ENCODE assay signal across 20 cellular contexts in the genomic region with DNA sequence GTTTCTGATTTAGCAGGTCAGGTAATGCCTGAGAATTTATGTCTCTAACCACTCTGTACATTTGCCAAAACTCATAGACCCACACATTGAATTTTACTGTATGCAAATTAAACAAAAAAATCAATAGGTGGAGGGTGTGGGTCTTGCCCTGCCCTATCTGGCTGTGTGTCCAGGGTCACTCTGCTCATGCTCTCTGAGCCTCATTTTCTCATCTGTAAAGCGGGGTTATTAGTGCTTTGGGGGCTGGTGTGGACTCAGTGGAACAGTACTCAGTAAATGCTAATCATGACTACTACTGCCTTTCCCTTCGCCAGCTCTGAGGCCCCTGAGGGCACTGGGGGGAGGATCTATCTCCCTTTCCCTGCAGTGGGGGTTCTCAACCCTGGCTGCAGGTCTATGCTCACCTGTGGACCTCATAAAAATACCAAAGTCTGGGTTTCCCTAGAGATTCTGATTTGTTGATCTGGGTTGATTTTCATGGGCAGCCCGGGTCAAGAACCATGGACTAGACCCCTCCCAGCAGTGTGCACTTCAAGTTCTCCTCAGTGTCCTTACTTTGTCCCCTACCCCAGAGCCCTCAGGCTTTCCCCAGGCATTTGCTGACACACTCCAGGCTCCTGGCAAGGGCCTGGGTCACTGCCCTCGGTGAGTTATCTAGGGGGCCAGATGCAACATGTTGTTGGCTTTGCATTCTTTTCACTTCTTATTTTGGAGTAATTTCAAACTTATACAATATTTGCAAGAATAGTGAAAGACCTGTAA. TPM values are rescaled to one million over a fixed set of nuclear protein-coding genes. Genes with fewer than 3 reads are reported as not detected.
DNase-seq lines count a peak whose midpoint lies in the region; ATAC-seq, FAIRE-seq and TF ChIP-seq lines count a peak whose summit lies in the region.
"Had no signal": no experiment of that assay in that cellular context is flagged by ENCODE, and none has a peak within 500 bp of the region (broad histone marks: within the 10 kb centered on the region; RNA-seq: fewer than 3 reads in every experiment).

No MANE protein-coding gene starts in this region.

- no peak overlapping the region for H2AFZ ChIP-seq in Karpas-422 (ENCODE audit: low read length)

- H3K4me1 ChIP-seq in Karpas-422 (ENCODE audit: low read length) (peaks cover 4% of the 10 kb centered on the region; the same call in 1 of the 2 replicates), pancreas (peaks cover 0 to 7% (median 6%) of the 10 kb centered on the region in 3 donors)
- H3K4me1 ChIP-seq: SJSA1, upper lobe of right lung had no signal

- in situ Hi-C loops in GM13977 (cut with MboI; ENCODE audit: low pct_unique_long_range_greater_than_20kb, low sequenced_read_pairs, unreplicated experiment): no loop called here

- H3K4me2 ChIP-seq in Karpas-422 (ENCODE audit: low read depth, low read length, poor library complexity, severe bottlenecking): no peak overlapping the region

- intact Hi-C loops in activated CD4-positive, alpha-beta T cell treated with anti-CD3 and anti-CD28 coated beads for 36 hours (cut with DNase I, micrococcal nuclease): no loop called here
- intact Hi-C loops in pancreas (cut with DNase I): no loop called here

- CTCF ChIA-PET in activated CD4-positive, alpha-beta T cell treated with anti-CD3 and anti-CD28 coated beads for 36 hours (lab: Charles Lee): interaction anchor here (2.8 kb wide), 1 partner anchor 109 kb away, joined by 8 read pairs; no protein-coding TSS in a partner anchor

- H3K79me2 ChIP-seq in Karpas-422 (ENCODE audit: low read length): no peaks in the 10 kb centered on the region

- 62 to 69% methylated on average over 4 of the region's 4 CpGs for WGBS in pancreas, 2 donors

- H3K27me3 Mint-ChIP-seq in activated CD4-positive, alpha-beta T cell treated with anti-CD3 and anti-CD28 coated beads for 36 hours: no peaks in the 10 kb centered on the region

- H3K4me3 Mint-ChIP-seq in activated CD4-positive, alpha-beta T cell treated with anti-CD3 and anti-CD28 coated beads for 36 hours: no peak overlapping the region

- H3K9me3 ChIP-seq in Karpas-422 (ENCODE audit: low read length) (no peaks in the 10 kb centered on the region), pancreas (no peaks in the 10 kb centered on the region)
- H3K9me3 ChIP-seq: SJSA1, upper lobe of right lung had no signal

- no peak for DNase-seq in activated CD4-positive, alpha-beta T cell treated with anti-CD3 and anti-CD28 coated beads for 36 hours
- DNase-seq in activated CD4-positive, alpha-beta T cell treated with anti-CD3 and anti-CD28 coated beads for 4 hours: no peak
- peak; percentile 58 for DNase-seq in Karpas-422
- DNase-seq in epithelial cell of prostate (ENCODE audit: low read depth, low spot score): no peak
- DNase-seq in pancreas: no peak
- no peak for DNase-seq in NCI-H345 (lab: John Stamatoyannopoulos, UW)
- DNase-seq in GM13977 (ENCODE audit: low spot score): no peak
- no peak for DNase-seq in superior temporal gyrus (ENCODE audit: extremely low spot score)
- DNase-seq: 8988T; amygdala; central memory CD4-positive, alpha-beta T cell; foreskin melanocyte; NCI-H2081; NCI-H446; nucleus accumbens; PC-3; upper lobe of right lung had no signal

- no peaks in the 10 kb centered on the region for H3K36me3 Mint-ChIP-seq in activated CD4-positive, alpha-beta T cell treated with anti-CD3 and anti-CD28 coated beads for 36 hours (ENCODE audit: low read depth)

- peak overlapping the region; percentile 21 for H3K27ac Mint-ChIP-seq in activated CD4-positive, alpha-beta T cell treated with anti-CD3 and anti-CD28 coated beads for 36 hours

- H3K27me3 ChIP-seq in Karpas-422 (ENCODE audit: low read length) (no peaks in the 10 kb centered on the region), pancreas (no peaks in the 10 kb centered on the region)
- H3K27me3 ChIP-seq: dorsolateral prefrontal cortex, SJSA1, upper lobe of right lung had no signal

- peaks cover 14% of the 10 kb centered on the region for H4K20me1 ChIP-seq in Karpas-422 (ENCODE audit: insufficient read depth, low read depth, low read length)

- H3K9me3 Mint-ChIP-seq in activated CD4-positive, alpha-beta T cell treated with anti-CD3 and anti-CD28 coated beads for 36 hours (ENCODE audit: low read depth): no peaks in the 10 kb centered on the region

- POLR2A ChIA-PET in activated CD4-positive, alpha-beta T cell treated with anti-CD3 and anti-CD28 coated beads for 36 hours (lab: Charles Lee): no interaction called here

- H3K36me3 ChIP-seq in Karpas-422 (ENCODE audit: insufficient read depth, low read length): peaks cover 5% of the 10 kb centered on the region
- H3K36me3 ChIP-seq in pancreas: no peaks in the 10 kb centered on the region
- H3K36me3 ChIP-seq: SJSA1, upper lobe of right lung had no signal

- H3K4me1 Mint-ChIP-seq in activated CD4-positive, alpha-beta T cell treated with anti-CD3 and anti-CD28 coated beads for 36 hours: no peaks in the 10 kb centered on the region

- no peak for TF ChIP-seq CTCF in pancreas (IDR thresholded peaks at IDR 0.05)
- TF ChIP-seq CTCF in GM13977 (IDR thresholded peaks at IDR 0.05; ENCODE audit: extremely low read depth, insufficient read depth, missing control alignments): no peak

- H3K9ac ChIP-seq in Karpas-422 (ENCODE audit: low read length): no peak overlapping the region

- H3K27ac ChIP-seq in Karpas-422 (ENCODE audit: low read length) (no peak overlapping the region), epithelial cell of prostate (peak overlapping the region; percentile 31), pancreas (no peak overlapping the region)
- H3K27ac ChIP-seq: HL-60, SJSA1, upper lobe of right lung had no signal

- H3K9me2 ChIP-seq in Karpas-422 (replicated peaks; ENCODE audit: insufficient read depth, low read length): no peaks in the 10 kb centered on the region

- H3K4me3 ChIP-seq in Karpas-422 (ENCODE audit: low read length): no peak overlapping the region
- no peak overlapping the region for H3K4me3 ChIP-seq in pancreas
- H3K4me3 ChIP-seq: dorsolateral prefrontal cortex, SJSA1, upper lobe of right lung had no signal

- FAIRE-seq in pancreas (lab: Jason Lieb, UNC): no peak

- no peak for ATAC-seq in activated CD4-positive, alpha-beta T cell treated with anti-CD3 and anti-CD28 coated beads for 36 hours
- peak in 3 of 4 donors; percentile 15 to 34 (median 28) for ATAC-seq in pancreas
- ATAC-seq: PC-3, upper lobe of right lung had no signal

RNA-seq across cellular contexts. Expression of gene MTHFD2, which starts 27.5 kb away (rescaled TPM):
- total RNA-seq in activated CD4-positive, alpha-beta T cell treated with anti-CD3 and anti-CD28 coated beads for 36 hours: 100 to 1,000 TPM; 411 to 453 TPM
- total RNA-seq in Karpas-422 (2014; rRNA removed; shearing (Covaris generic); ENCODE audit: low replicate concordance): 710 and 714 TPM in 2 replicates
- total RNA-seq in pancreas: 100 to 1,000 TPM in 1 of 6 donors, 10 to 100 TPM in 5; 23.7 to 288 (median 31.9) TPM
- 10 to 100 TPM; 10.2 to 14.3 TPM for polyA plus RNA-seq in pancreas

RNA-seq across cellular contexts. Expression of gene MOB1A, which starts 47.2 kb away (rescaled TPM):
- 100 to 1,000 TPM in 1 of 2 experiments, 10 to 100 TPM in 1; 96.6 to 149 TPM for total RNA-seq in activated CD4-positive, alpha-beta T cell treated with anti-CD3 and anti-CD28 coated beads for 36 hours
- 221 and 542 TPM in 2 replicates for total RNA-seq in Karpas-422 (2014; rRNA removed; shearing (Covaris generic); ENCODE audit: low replicate concordance)
- 10 to 100 TPM; 16.1 to 53.3 (median 25.8) TPM for total RNA-seq in pancreas
- 10 to 100 TPM in 1 of 2 donors, 1 to 10 TPM in 1; 7.8 to 12.2 TPM for polyA plus RNA-seq in pancreas
